8 cellular contexts compared by ENCODE assay signal in genomic region chr7:92634125-92634710, GRCh38. TPM values are rescaled to one million over a fixed set of nuclear protein-coding genes. Genes with fewer than 3 reads are reported as not detected.
DNase-seq lines count a peak whose midpoint lies in the region; ATAC-seq and TF ChIP-seq lines count a peak whose summit lies in the region.

No MANE protein-coding gene starts in this region.

- H3K36me3 ChIP-seq in heart right ventricle (no peaks in the 10 kb centered on the region), vagina (no peaks in the 10 kb centered on the region)

- H3K4me3 ChIP-seq in heart right ventricle = no peak overlapping the region
- no peak overlapping the region for H3K4me3 ChIP-seq in vagina

- no peak for DNase-seq in heart right ventricle
- no peak for DNase-seq in Right ventricle myocardium inferior (ENCODE audit: missing footprints)
- DNase-seq in left ventricle myocardium superior = no peak
- DNase-seq in vagina (ENCODE audit: extremely low spot score in 2 of 2) = no peak
- DNase-seq in pons (ENCODE audit: low spot score) = no peak
- DNase-seq in cerebellar cortex (ENCODE audit: low spot score) = no peak
- no peak for DNase-seq in NCI-H82 (lab: John Stamatoyannopoulos, UW)

- H3K27ac ChIP-seq in heart right ventricle (peak overlapping the region; percentile 13 to 70 (median 50)), vagina (peak overlapping the region; percentile 24)

- H3K27me3 ChIP-seq in heart right ventricle (no peaks in the 10 kb centered on the region), vagina (no peaks in the 10 kb centered on the region)

- intact Hi-C loops in heart right ventricle (cut with DNase I) = loop anchor here in 3 of 10 donors (5.0 kb wide), 3 partner anchors 63 to 198 kb away; no protein-coding TSS in a partner anchor
- intact Hi-C loops in Right ventricle myocardium inferior (cut with DNase I) = loop anchor here (5.0 kb wide), 2 partner anchors 48 to 63 kb away; no protein-coding TSS in a partner anchor
- intact Hi-C loops in left ventricle myocardium superior (cut with micrococcal nuclease) = loop anchor here (10.0 kb wide), 1 partner anchor 61 kb away; no protein-coding TSS in a partner anchor
- intact Hi-C loops in vagina (cut with DNase I) = no loop called here

- WGBS in heart right ventricle, 2 donors = 71 to 76% methylated on average over 1 of the region's 1 CpG

- no peak for TF ChIP-seq CTCF in heart right ventricle (IDR thresholded peaks at IDR 0.05)
- no peak for TF ChIP-seq CTCF in vagina (IDR thresholded peaks at IDR 0.05)

- ATAC-seq in heart right ventricle (no peak), Right ventricle myocardium inferior (no peak), SK-N-SH treated with all-trans-retinoic acid at 6 μM for 48 hours (no peak), left ventricle myocardium superior (peak; percentile 12)

- peaks cover 9 to 63% (median 53%) of the 10 kb centered on the region in 9 donors for H3K4me1 ChIP-seq in heart right ventricle
- peaks cover 27% of the 10 kb centered on the region for H3K4me1 ChIP-seq in vagina

- H3K9me3 ChIP-seq in heart right ventricle (peaks cover 0 to 8% (median 0%) of the 10 kb centered on the region in 11 donors), vagina (no peaks in the 10 kb centered on the region)

- TF ChIP-seq POLR2A in vagina (IDR thresholded peaks at IDR 0.05) = no peak

TF ChIP-seq in SK-N-SH treated with all-trans-retinoic acid at 6 μM for 48 hours, 23 proteins besides CTCF, POLR2A, EP300 and RAD21:
- TF ChIP-seq RARB (CRISPR knock-in tag; IDR thresholded peaks at IDR 0.05) = no peak
- TF ChIP-seq ISL1 (CRISPR knock-in tag; IDR thresholded peaks at IDR 0.05) = peak; percentile 59
- no peak for TF ChIP-seq ZNF565 (CRISPR knock-in tag; conservative IDR thresholded peaks at IDR 0.05; ENCODE audit: low read depth)

RNA-seq across cellular contexts. Expression of gene FAM133B, which starts 44.0 kb away (rescaled TPM):
- total RNA-seq in heart right ventricle = 10 to 100 TPM in 4 of 10 donors, 1 to 10 TPM in 6; 8.0 to 16.1 (median 9.8) TPM
- 10 to 100 TPM in 1 of 2 donors, 1 to 10 TPM in 1; 8.4 to 37.0 TPM for polyA plus RNA-seq in heart right ventricle
- total RNA-seq in Right ventricle myocardium inferior = 14.3 TPM
- total RNA-seq in left ventricle myocardium superior = 14.8 TPM
- total RNA-seq in vagina = 22.3 TPM
